ENCODE assay signal across 24 cellular contexts in genomic region chr7:137619181-137619580, GRCh38.
"Had no signal": no experiment of that assay in that cellular context is flagged by ENCODE, and none has a peak within 500 bp of the region (broad histone marks: within the 10 kb centered on the region; RNA-seq: fewer than 3 reads in every experiment).

No MANE protein-coding gene starts in this region.

- H3K27me3 Mint-ChIP-seq: stimulated activated naive CD8-positive, alpha-beta T cell treated with anti-CD3 and anti-CD28 coated beads, Interleukin-15, amount 100 ng/mL, for 72 hours had no signal

- H3K4me1 Mint-ChIP-seq: immature natural killer cell; naive B cell; nephron progenitor cell; stimulated activated naive B cell treated with anti-CD40 and anti-IgM and Interleukin-4, amounts not matched to agents 10 μg/mL and 1 μg/mL and 100 μg/mL, for 72 hours; stimulated activated naive CD8-positive, alpha-beta T cell treated with anti-CD3 and anti-CD28 coated beads, Interleukin-15, amount 100 ng/mL, for 72 hours had no signal

- H3K4me3 ChIP-seq: dorsolateral prefrontal cortex, esophagus muscularis mucosa, gastrocnemius medialis, psoas muscle, spleen, testis, tibial nerve, upper lobe of right lung, vagina had no signal

- H3K9me3 ChIP-seq: esophagus muscularis mucosa, gastrocnemius medialis, psoas muscle, spleen, testis, tibial nerve, upper lobe of right lung, vagina had no signal

- H3K4me3 Mint-ChIP-seq: immature natural killer cell; naive B cell; nephron progenitor cell; stimulated activated naive B cell treated with anti-CD40 and anti-IgM and Interleukin-4, amounts not matched to agents 10 μg/mL and 1 μg/mL and 100 μg/mL, for 72 hours; stimulated activated naive CD8-positive, alpha-beta T cell treated with anti-CD3 and anti-CD28 coated beads, Interleukin-15, amount 100 ng/mL, for 72 hours had no signal

- DNase-seq: cortex of kidney; dorsolateral prefrontal cortex; effector memory CD4-positive, alpha-beta T cell; gastrocnemius medialis; glutamatergic neuron; immature natural killer cell; mesendoderm; naive B cell; nephron progenitor cell; psoas muscle; spleen; stimulated activated CD4-positive, alpha-beta T cell treated with anti-CD3 and anti-CD28 coated beads, Interleukin-15, amount 100 ng/mL, for 24 hours; stimulated activated CD4-positive, alpha-beta T cell treated with anti-CD3 and anti-CD28 coated beads, Interleukin-1b, Interleukin-23, amount 100 ng/mL, for 48 hours; stimulated activated CD4-positive, alpha-beta T cell treated with anti-CD3 and anti-CD28 coated beads, Interleukin-4, amount 100 ng/mL, for 24 hours; stimulated activated naive B cell treated with anti-CD40 and anti-IgM and Interleukin-4, amounts not matched to agents 10 μg/mL and 1 μg/mL and 100 μg/mL, for 72 hours; stimulated activated naive CD8-positive, alpha-beta T cell treated with anti-CD3 and anti-CD28 coated beads, Interleukin-15, amount 100 ng/mL, for 72 hours; testis; upper lobe of right lung had no signal

- H3K27ac Mint-ChIP-seq: immature natural killer cell; naive B cell; nephron progenitor cell; stimulated activated naive B cell treated with anti-CD40 and anti-IgM and Interleukin-4, amounts not matched to agents 10 μg/mL and 1 μg/mL and 100 μg/mL, for 72 hours had no signal

- FAIRE-seq: endometrium, keratinocyte had no signal

- H3K36me3 ChIP-seq: esophagus muscularis mucosa, gastrocnemius medialis, spleen, tibial nerve, upper lobe of right lung, vagina had no signal

- H3K27ac ChIP-seq: dorsolateral prefrontal cortex, esophagus muscularis mucosa, gastrocnemius medialis, psoas muscle, spleen, testis, tibial nerve, upper lobe of right lung, vagina had no signal

- ATAC-seq: gastrocnemius medialis; psoas muscle; sciatic nerve; stimulated activated naive B cell treated with anti-CD40 and anti-IgM and Interleukin-4, amounts not matched to agents 10 μg/mL and 1 μg/mL and 100 μg/mL, for 72 hours; stimulated activated naive CD8-positive, alpha-beta T cell treated with anti-CD3 and anti-CD28 coated beads, Interleukin-15, amount 100 ng/mL, for 72 hours; upper lobe of right lung had no signal

- H3K27me3 ChIP-seq: dorsolateral prefrontal cortex, esophagus muscularis mucosa, gastrocnemius medialis, spleen, testis, tibial nerve, upper lobe of right lung, vagina had no signal

- H3K9me3 Mint-ChIP-seq: immature natural killer cell; naive B cell; nephron progenitor cell; stimulated activated naive B cell treated with anti-CD40 and anti-IgM and Interleukin-4, amounts not matched to agents 10 μg/mL and 1 μg/mL and 100 μg/mL, for 72 hours; stimulated activated naive CD8-positive, alpha-beta T cell treated with anti-CD3 and anti-CD28 coated beads, Interleukin-15, amount 100 ng/mL, for 72 hours had no signal

- H3K36me3 Mint-ChIP-seq: immature natural killer cell; naive B cell; stimulated activated naive B cell treated with anti-CD40 and anti-IgM and Interleukin-4, amounts not matched to agents 10 μg/mL and 1 μg/mL and 100 μg/mL, for 72 hours had no signal

- H3K4me1 ChIP-seq: esophagus muscularis mucosa, gastrocnemius medialis, psoas muscle, spleen, testis, tibial nerve, upper lobe of right lung, vagina had no signal
